Comparison of ENCODE assay signal across 30 cellular contexts in genomic region chr1:73617145-73617544, GRCh38.
"Had no signal": no experiment of that assay in that cellular context is flagged by ENCODE, and none has a peak within 500 bp of the region (broad histone marks: within the 10 kb centered on the region; RNA-seq: fewer than 3 reads in every experiment).

No MANE protein-coding gene starts in this region.

- H3K4me1 ChIP-seq: SJCRH30 had no signal

- H3K4me3 ChIP-seq: MG63, PC-9, SJCRH30, SK-N-MC had no signal

- H2AFZ ChIP-seq: PC-9 had no signal

- ATAC-seq: Panc1, Right ventricle myocardium inferior, SK-N-SH treated with all-trans-retinoic acid at 6 μM for 48 hours had no signal

- H3K27ac ChIP-seq: PC-9, RWPE1, SJCRH30, SK-N-MC had no signal

- DNase-seq: Kasumi-1, KG1, MG63, NCI-H1048, NCI-H1092 treated with DMSO at 0.1 percent for 48 hours, NCI-H1105 treated with DMSO at 0.1 percent for 48 hours, NCI-H1417, NCI-H1436, NCI-H146, NCI-H1694, NCI-H187, NCI-H1930, NCI-H2029 treated with DMSO at 0.1 percent for 48 hours, NCI-H2171 treated with DMSO at 0.1 percent for 48 hours, NCI-H2227 treated with DMSO at 0.1 percent for 48 hours, NCI-H345, NCI-H446, NCI-H510A treated with DMSO at 0.1 percent for 48 hours, NCI-H524 treated with DMSO at 0.1 percent for 48 hours, NCI-H526 treated with DMSO at 0.1 percent for 48 hours, NCI-H82, PC-9, SHP77, SIG-M5, SJCRH30 had no signal

- H3K4me2 ChIP-seq: PC-9 had no signal

- H3K9me3 ChIP-seq: MG63, SJCRH30 had no signal

- H3K36me3 ChIP-seq: MG63, SJCRH30 had no signal

- H3K27me3 ChIP-seq: MG63, SJCRH30 had no signal
